Comparison of ENCODE assay signal across 8 cellular contexts in the genomic region with DNA sequence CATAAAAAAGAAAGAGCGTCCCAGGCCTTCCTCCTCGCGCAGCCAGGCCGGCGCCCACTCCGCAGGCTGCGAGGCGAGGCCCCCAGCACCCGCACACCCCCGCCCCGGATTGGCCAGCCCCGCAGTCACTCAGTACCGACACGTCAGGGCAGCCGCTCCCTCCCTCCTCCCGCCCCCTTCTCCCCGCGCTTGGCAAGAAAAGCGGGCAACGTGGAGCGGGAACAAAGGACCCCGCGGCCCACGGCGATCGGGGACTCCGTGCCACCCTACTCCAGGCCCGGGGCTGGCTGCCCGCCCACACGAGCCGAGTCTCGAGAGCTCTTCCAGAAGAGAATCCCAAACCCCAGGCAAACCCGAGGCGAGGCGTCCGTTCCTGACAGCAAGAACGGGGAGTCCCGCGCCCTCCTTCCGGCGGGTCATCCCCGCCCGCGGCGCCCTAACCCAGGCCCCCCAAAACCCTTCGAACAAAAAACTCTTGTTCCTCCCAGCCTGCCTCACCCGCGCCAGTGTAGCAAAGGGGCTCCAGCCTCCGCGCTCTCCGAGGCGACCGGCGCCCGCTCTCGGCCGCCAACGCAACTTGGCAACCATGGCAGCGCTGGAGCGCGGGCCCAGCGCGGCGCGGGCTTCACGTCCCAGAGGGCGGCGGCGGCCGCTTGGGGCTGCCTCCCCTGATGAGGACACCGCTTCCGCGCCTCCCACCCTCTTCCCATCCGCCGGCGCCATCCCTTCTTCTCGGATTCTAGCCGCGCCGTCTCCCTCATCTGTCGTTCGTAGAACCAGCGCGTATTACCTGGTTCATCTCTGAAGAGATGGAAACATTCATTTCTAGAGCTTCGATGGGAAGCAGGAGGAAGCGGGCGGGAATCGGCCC. TPM values are rescaled to one million over a fixed set of nuclear protein-coding genes. Genes with fewer than 3 reads are reported as not detected.
DNase-seq lines count a peak whose midpoint lies in the region; ATAC-seq and TF ChIP-seq lines count a peak whose summit lies in the region.

No MANE protein-coding gene starts in this region.

- H3K79me2 ChIP-seq in Loucy (ENCODE audit: insufficient read depth, low read length) = peaks cover 73% of the 10 kb centered on the region

- no peaks in the 10 kb centered on the region for H3K27me3 ChIP-seq in H7 (ENCODE audit: control insufficient read depth, insufficient read depth, low read length)
- H3K27me3 ChIP-seq in Loucy (ENCODE audit: insufficient read depth, low read length, poor library complexity, severe bottlenecking) = peaks cover 7% of the 10 kb centered on the region

- no peak for TF ChIP-seq CTCF in Loucy (conservative IDR thresholded peaks at IDR 0.05; ENCODE audit: low read length)
- no peak for TF ChIP-seq CTCF in omental fat pad (IDR thresholded peaks at IDR 0.05)

- H3K9me2 ChIP-seq in Loucy (replicated peaks; ENCODE audit: low read depth, low read length) = no peaks in the 10 kb centered on the region

- no peaks in the 10 kb centered on the region for H3F3A ChIP-seq in Loucy (ENCODE audit: low read depth)

- peaks cover 52% of the 10 kb centered on the region for H4K20me1 ChIP-seq in Loucy (ENCODE audit: insufficient read depth, low read length, poor library complexity, severe bottlenecking)

- no peaks in the 10 kb centered on the region for H3K36me3 ChIP-seq in H7 (replicated peaks; ENCODE audit: control insufficient read depth, insufficient read depth, low read length)
- H3K36me3 ChIP-seq in Loucy (ENCODE audit: insufficient read depth, low read length) = 0 out of 2 replicates have a peak, but pooled peaks cover 3% of the 10 kb centered on the region

- ATAC-seq in omental fat pad (ENCODE audit: low FRiP score) = peak; percentile 79

- peak overlapping the region; percentile 98 for H3K9ac ChIP-seq in Loucy (ENCODE audit: low read depth, low read length, poor library complexity, severe bottlenecking)

- peak overlapping the region; percentile 93 for H3K27ac ChIP-seq in temporal lobe (ENCODE audit: low read depth, low read length)

- no peaks in the 10 kb centered on the region for H3K9me3 ChIP-seq in Loucy (ENCODE audit: insufficient read depth, low read depth, low read length)

- H2AFZ ChIP-seq in Loucy (ENCODE audit: low read length) = peak overlapping the region; percentile 40; the same call in 1 of the 2 replicates

- peak overlapping the region; percentile 98 for H3K4me2 ChIP-seq in Loucy (ENCODE audit: low read depth, low read length, poor library complexity, severe bottlenecking)

- peak overlapping the region; percentile 99 for H3K4me3 ChIP-seq in H7 (ENCODE audit: insufficient read depth, low read depth, low read length)
- H3K4me3 ChIP-seq in Loucy (ENCODE audit: low read length, poor library complexity, severe bottlenecking) = peak overlapping the region; percentile 99

- H3K4me1 ChIP-seq in Loucy (ENCODE audit: insufficient read depth, low read length, poor library complexity, severe bottlenecking) = peaks cover 55% of the 10 kb centered on the region

- peak; percentile 79 for DNase-seq in GDM1 (lab: John Stamatoyannopoulos, UW)
- DNase-seq in H7 = peak; percentile 94
- DNase-seq in SK-N-DZ (ENCODE audit: low spot score) = peak; percentile 78
- DNase-seq in activated naive CD4-positive, alpha-beta T cell treated with anti-CD3 and anti-CD28 coated beads, Interleukin-2, amount 50 U/mL, for 16 hours = peak; percentile 94
- DNase-seq in globus pallidus (ENCODE audit: low spot score) = peak; percentile 95
- DNase-seq in omental fat pad (ENCODE audit: low spot score) = peak; percentile 94

RNA-seq across cellular contexts. Expression of gene IVNS1ABP, which starts 0.6 kb away (rescaled TPM):
- 208 and 240 TPM in 2 replicates for total RNA-seq in H7 (2014; rRNA removed; shearing (Covaris generic))
- 81.3 and 93.0 TPM in 2 replicates for polyA plus RNA-seq in SK-N-DZ (2014; cell fraction: cytosol; rRNA removed)
- polyA plus RNA-seq in SK-N-DZ (2014; cell fraction: nucleus; rRNA removed) = 212 and 218 TPM in 2 replicates
- 100 to 1,000 TPM in 2 of 4 donors, 10 to 100 TPM in 2; 68.5 to 152 (median 99.2) TPM for total RNA-seq in omental fat pad
- total RNA-seq in temporal lobe = 149 TPM

Comparison
In these comparisons a context has a peak if more than half of its experiments do, and no peak if none do; other contexts are left out.
1. Peak in every context shown above with its lines: DNase-seq, ATAC-seq, H3K4me3 ChIP-seq and H3K27ac ChIP-seq.